ENCODE assay signal across 16 cellular contexts in the genomic region with DNA sequence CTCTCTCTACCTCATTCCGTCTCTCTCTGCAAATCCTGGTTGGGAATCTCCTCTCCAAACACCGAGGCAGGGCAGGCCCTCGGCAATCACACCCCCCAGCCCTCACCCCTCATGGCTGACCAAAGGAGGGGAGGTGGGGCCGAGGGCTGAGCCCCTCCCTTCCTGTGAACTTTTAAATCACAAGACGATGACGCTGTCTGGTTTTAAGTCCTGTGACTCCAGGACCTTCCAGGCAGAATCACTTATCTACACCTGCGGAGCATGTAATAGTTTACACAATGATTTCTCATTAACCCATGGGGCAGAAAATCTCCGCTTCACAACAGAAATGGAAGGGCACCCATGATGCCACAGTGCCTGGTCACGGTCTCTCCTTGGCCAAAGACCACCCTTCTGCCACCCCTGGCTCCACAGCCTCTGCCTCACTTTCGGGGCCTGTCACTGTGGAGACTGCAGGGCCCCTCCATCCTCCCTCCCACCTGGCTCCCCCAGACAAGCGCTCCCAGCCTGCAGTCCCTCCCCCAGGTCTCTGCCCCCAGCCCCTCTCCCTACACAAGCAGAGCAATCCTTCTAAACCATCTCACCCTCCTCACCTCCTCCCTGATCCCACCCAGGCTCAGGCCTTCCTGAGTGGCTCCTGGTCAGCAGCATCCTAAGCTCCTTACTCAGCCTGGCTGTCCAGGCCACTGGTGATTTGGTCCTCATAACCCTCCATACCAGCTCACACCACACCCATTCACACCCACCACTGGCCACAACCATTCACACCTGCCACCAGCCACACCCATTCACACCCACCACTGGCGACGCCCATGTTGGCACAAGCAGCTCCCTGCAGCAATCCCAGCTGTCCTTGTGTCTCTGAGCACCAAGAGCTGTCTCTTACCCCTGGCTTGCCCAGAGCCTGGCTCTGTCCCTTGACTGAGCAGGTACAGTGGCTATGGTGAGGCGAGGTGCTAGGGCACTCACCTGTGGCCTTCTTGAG. TPM values are rescaled to one million over a fixed set of nuclear protein-coding genes. Genes with fewer than 3 reads are reported as not detected.
DNase-seq lines count a peak whose midpoint lies in the region; ATAC-seq and FAIRE-seq lines count a peak whose summit lies in the region.
"Had no signal": no experiment of that assay in that cellular context is flagged by ENCODE, and none has a peak within 500 bp of the region (broad histone marks: within the 10 kb centered on the region; RNA-seq: fewer than 3 reads in every experiment).

No MANE protein-coding gene starts in this region.

- H3K4me3 ChIP-seq in small intestine (ENCODE audit: low read depth in 1 of 2, low read length in 2 of 2), result no peak overlapping the region
- H3K4me3 ChIP-seq: spleen had no signal

- in situ Hi-C loops in SK-MEL-5 (cut with HindIII; ENCODE audit: low pct_unique_long_range_greater_than_20kb, low sequenced_read_pairs), result no loop called here

- intact Hi-C loops in activated CD4-positive, alpha-beta memory T cell treated with anti-CD3 and anti-CD28 coated beads for 36 hours (cut with micrococcal nuclease), result no loop called here
- intact Hi-C loops in Right ventricle myocardium inferior (cut with DNase I), result loop anchor here (2.0 kb wide), 1 partner anchor 13 kb away; no protein-coding TSS in a partner anchor

- no peaks in the 10 kb centered on the region for H3K27me3 ChIP-seq in small intestine (ENCODE audit: control insufficient read depth in 2 of 2, insufficient read depth in 2 of 2, low read length in 2 of 2)
- H3K27me3 ChIP-seq: spleen had no signal

- peaks cover 0 to 6% of the 10 kb centered on the region in 2 donors for H3K4me1 ChIP-seq in small intestine (ENCODE audit: control insufficient read depth in 2 of 2, insufficient read depth in 1 of 2, low read depth in 1 of 2, low read length in 1 of 2)

- no peak for FAIRE-seq in small intestine (lab: Jason Lieb, UNC)

- peak overlapping the region in 1 of 2 donors; percentile 38 for H3K27ac ChIP-seq in small intestine (ENCODE audit: low read depth in 1 of 2, low read length in 1 of 2)

- no peaks in the 10 kb centered on the region for H3K27me3 Mint-ChIP-seq in activated CD4-positive, alpha-beta memory T cell treated with anti-CD3 and anti-CD28 coated beads, Interleukin-2, amount 10 ng/mL, durations not matched to agents 7 days and 5 days
- H3K27me3 Mint-ChIP-seq in activated CD4-positive, alpha-beta memory T cell treated with anti-CD3 and anti-CD28 coated beads for 36 hours, result no peaks in the 10 kb centered on the region

- H3K36me3 ChIP-seq in small intestine (ENCODE audit: control insufficient read depth in 2 of 2, insufficient read depth in 2 of 2, low read length in 2 of 2), result peaks cover 0 to 9% of the 10 kb centered on the region in 2 donors

- no peaks in the 10 kb centered on the region for H3K9me3 Mint-ChIP-seq in activated CD4-positive, alpha-beta memory T cell treated with anti-CD3 and anti-CD28 coated beads, Interleukin-2, amount 10 ng/mL, durations not matched to agents 7 days and 5 days
- no peaks in the 10 kb centered on the region for H3K9me3 Mint-ChIP-seq in activated CD4-positive, alpha-beta memory T cell treated with anti-CD3 and anti-CD28 coated beads for 36 hours

- peaks cover 31% of the 10 kb centered on the region for H3K36me3 Mint-ChIP-seq in activated CD4-positive, alpha-beta memory T cell treated with anti-CD3 and anti-CD28 coated beads, Interleukin-2, amount 10 ng/mL, durations not matched to agents 7 days and 5 days (ENCODE audit: low read depth)
- H3K36me3 Mint-ChIP-seq in activated CD4-positive, alpha-beta memory T cell treated with anti-CD3 and anti-CD28 coated beads for 36 hours, result peaks cover 5% of the 10 kb centered on the region

- ATAC-seq in Right ventricle myocardium inferior, result no peak

- no peak overlapping the region for H3K4me3 Mint-ChIP-seq in activated CD4-positive, alpha-beta memory T cell treated with anti-CD3 and anti-CD28 coated beads, Interleukin-2, amount 10 ng/mL, durations not matched to agents 7 days and 5 days
- H3K4me3 Mint-ChIP-seq in activated CD4-positive, alpha-beta memory T cell treated with anti-CD3 and anti-CD28 coated beads for 36 hours, result no peak overlapping the region

- POLR2A ChIA-PET in activated CD4-positive, alpha-beta memory T cell treated with anti-CD3 and anti-CD28 coated beads, Interleukin-2, amount 10 ng/mL, durations not matched to agents 7 days and 5 days (lab: Charles Lee), result interaction anchor here (0.7 kb wide), 1 partner anchor 31 kb away, joined by 3 read pairs; no protein-coding TSS in a partner anchor
- POLR2A ChIA-PET in activated CD4-positive, alpha-beta memory T cell treated with anti-CD3 and anti-CD28 coated beads for 36 hours (lab: Charles Lee), result interaction anchor here (0.6 kb wide), 1 partner anchor 1714 kb away, joined by 6 read pairs; no protein-coding TSS in a partner anchor

- CTCF ChIA-PET in activated CD4-positive, alpha-beta memory T cell treated with anti-CD3 and anti-CD28 coated beads, Interleukin-2, amount 10 ng/mL, durations not matched to agents 7 days and 5 days (lab: Charles Lee), result interaction anchor here (1.8 kb wide), 1 partner anchor 20 kb away, joined by 8 read pairs; no protein-coding TSS in a partner anchor
- CTCF ChIA-PET in activated CD4-positive, alpha-beta memory T cell treated with anti-CD3 and anti-CD28 coated beads for 36 hours (lab: Charles Lee), result no interaction called here

- DNase-seq in activated CD4-positive, alpha-beta memory T cell treated with anti-CD3 and anti-CD28 coated beads, Interleukin-2, amount 10 ng/mL, durations not matched to agents 7 days and 5 days, result no peak
- DNase-seq in activated CD4-positive, alpha-beta memory T cell treated with anti-CD3 and anti-CD28 coated beads for 36 hours, result no peak
- DNase-seq in SK-MEL-5 (ENCODE audit: low read depth, low spot score), result peak; percentile 43
- peak; percentile 33 for DNase-seq in left kidney (ENCODE audit: low read depth, low spot score)
- peak; percentile 73 for DNase-seq in small intestine
- DNase-seq in Right ventricle myocardium inferior (ENCODE audit: missing footprints), result no peak
- DNase-seq in HK-2 (ENCODE audit: unreplicated experiment), result no peak
- no peak for DNase-seq in HuH-7.5 (ENCODE audit: low spot score)
- DNase-seq: amniotic stem cell, dermis blood vessel endothelial cell, DMS79 treated with DMSO at 0.1 percent for 48 hours, KBM-7, NCI-H1436, NCI-H510A treated with DMSO at 0.1 percent for 48 hours, spleen, trophoblast cell had no signal

- peak overlapping the region; percentile 62 for H3K27ac Mint-ChIP-seq in activated CD4-positive, alpha-beta memory T cell treated with anti-CD3 and anti-CD28 coated beads, Interleukin-2, amount 10 ng/mL, durations not matched to agents 7 days and 5 days
- H3K27ac Mint-ChIP-seq in activated CD4-positive, alpha-beta memory T cell treated with anti-CD3 and anti-CD28 coated beads for 36 hours, result no peak overlapping the region

- no peaks in the 10 kb centered on the region for H3K9me3 ChIP-seq in small intestine (ENCODE audit: control insufficient read depth, low read depth)
- H3K9me3 ChIP-seq: spleen had no signal

- 19 to 58% (median 43%) methylated on average over 14 of the region's 14 CpGs for WGBS in small intestine, 3 donors

- H3K4me1 Mint-ChIP-seq in activated CD4-positive, alpha-beta memory T cell treated with anti-CD3 and anti-CD28 coated beads, Interleukin-2, amount 10 ng/mL, durations not matched to agents 7 days and 5 days, result peaks cover 43% of the 10 kb centered on the region
- H3K4me1 Mint-ChIP-seq in activated CD4-positive, alpha-beta memory T cell treated with anti-CD3 and anti-CD28 coated beads for 36 hours (ENCODE audit: low read depth), result peaks cover 10% of the 10 kb centered on the region

RNA-seq across cellular contexts. Expression of a gene that starts 30.7 kb away (rescaled TPM):
- 10 to 100 TPM; 41.1 to 42.1 TPM for total RNA-seq in activated CD4-positive, alpha-beta memory T cell treated with anti-CD3 and anti-CD28 coated beads, Interleukin-2, amount 10 ng/mL, durations not matched to agents 7 days and 5 days
- 10 to 100 TPM; 40.6 to 45.5 TPM for total RNA-seq in activated CD4-positive, alpha-beta memory T cell treated with anti-CD3 and anti-CD28 coated beads for 36 hours
- total RNA-seq in SK-MEL-5 (2014; rRNA removed; shearing (Covaris generic)), result 40.1 and 45.1 TPM in 2 replicates
- 31.8 and 44.3 TPM in 2 replicates for polyA plus RNA-seq in SK-MEL-5 (2015; cell fraction: cytosol; rRNA removed)
- polyA plus RNA-seq in SK-MEL-5 (2015; cell fraction: nucleus; rRNA removed), result 48.4 and 52.9 TPM in 2 replicates
- 10 to 100 TPM; 29.1 to 59.2 (median 47.0) TPM for polyA plus RNA-seq in small intestine
- total RNA-seq in Right ventricle myocardium inferior, result 22.3 TPM

Comparison
In these comparisons a context has a peak if more than half of its experiments do, and no peak if none do; other contexts are left out.
1. DNase-seq: peak in SK-MEL-5 (single experiment), left kidney (single experiment) and small intestine (single experiment); none in activated CD4-positive, alpha-beta memory T cell treated with anti-CD3 and anti-CD28 coated beads, Interleukin-2, amount 10 ng/mL, durations not matched to agents 7 days and 5 days (single experiment), activated CD4-positive, alpha-beta memory T cell treated with anti-CD3 and anti-CD28 coated beads for 36 hours (single experiment), Right ventricle myocardium inferior (single experiment), HK-2 (single experiment) and HuH-7.5 (single experiment).